9 cellular contexts compared by ENCODE assay signal in the genomic region with DNA sequence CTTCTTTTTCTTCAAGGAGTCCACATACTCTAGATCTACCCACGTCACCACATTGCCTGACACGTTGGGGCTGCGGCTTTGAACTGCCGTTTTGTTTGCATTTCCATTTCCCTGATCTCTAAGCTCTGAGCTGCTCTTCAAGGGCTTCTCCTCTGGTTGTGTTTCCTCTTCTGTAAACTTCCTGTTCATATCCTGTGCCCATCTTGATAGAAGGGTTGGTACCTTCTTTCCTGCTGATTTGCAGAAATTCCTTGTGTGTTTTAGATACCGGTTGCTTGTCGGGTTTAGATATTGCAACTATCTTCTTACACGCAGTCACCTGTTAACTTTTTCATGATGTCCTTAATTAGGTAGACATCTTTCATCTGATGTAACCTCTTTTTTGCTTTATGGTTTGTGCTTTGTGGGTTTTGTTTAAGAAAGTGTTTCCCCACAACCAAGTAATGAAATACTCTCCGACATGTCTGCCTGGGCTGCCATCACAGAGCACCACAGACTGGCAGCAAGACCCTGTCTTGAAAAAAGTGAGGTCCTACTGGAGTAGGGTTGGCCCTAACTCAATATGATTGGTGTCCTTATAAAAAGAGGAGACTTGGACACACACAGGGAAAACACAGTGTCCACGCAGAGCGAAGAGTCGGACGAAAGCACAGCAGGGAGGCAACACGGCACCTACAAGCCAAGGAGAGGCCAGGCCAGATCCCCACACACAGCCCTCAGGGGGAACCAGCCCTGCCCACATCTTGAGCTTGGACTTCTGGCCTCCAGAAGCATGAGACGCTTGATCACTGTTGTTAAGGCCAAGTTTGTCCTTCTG.
A peak's percentile ranks its signal among the peaks of the same experiment; 100 is the strongest.
DNase-seq lines count a peak whose midpoint lies in the region; ATAC-seq and TF ChIP-seq lines count a peak whose summit lies in the region.
"Had no signal": no experiment of that assay in that cellular context is flagged by ENCODE, and none has a peak within 500 bp of the region (broad histone marks: within the 10 kb centered on the region; RNA-seq: fewer than 3 reads in every experiment).

No MANE protein-coding gene starts in this region.

- peak overlapping the region; percentile 58 for H2AFZ ChIP-seq in DND-41 (ENCODE audit: low read depth, low read length)

- peaks cover 16% of the 10 kb centered on the region for H3K36me3 Mint-ChIP-seq in activated naive CD8-positive, alpha-beta T cell
- peaks cover 20% of the 10 kb centered on the region for H3K36me3 Mint-ChIP-seq in neural crest cell (ENCODE audit: low read depth)

- H3K27me3 Mint-ChIP-seq in activated naive CD8-positive, alpha-beta T cell, result no peaks in the 10 kb centered on the region
- no peaks in the 10 kb centered on the region for H3K27me3 Mint-ChIP-seq in neural crest cell (ENCODE audit: low read depth)

- peak overlapping the region in 1 of 2 experiments; percentile 64; a peak in 2 of 4 replicates for H3K4me3 ChIP-seq in DND-41 (ENCODE audit: low read depth in 1 of 2, low read length in 2 of 2)
- no peak overlapping the region for H3K4me3 ChIP-seq in tibial artery
- H3K4me3 ChIP-seq: heart left ventricle had no signal

- peak overlapping the region; percentile 96 for H3K27ac ChIP-seq in DND-41 (ENCODE audit: low read length)
- H3K27ac ChIP-seq in tibial artery, result no peak overlapping the region

- H3K4me2 ChIP-seq in DND-41 (ENCODE audit: insufficient read depth, low read length), result peak overlapping the region; percentile 69

- H3K79me2 ChIP-seq in DND-41 (ENCODE audit: insufficient read depth, low read length), result peaks cover 38% of the 10 kb centered on the region

- peak overlapping the region; percentile 92 for H3K4me3 Mint-ChIP-seq in activated naive CD8-positive, alpha-beta T cell
- no peak overlapping the region for H3K4me3 Mint-ChIP-seq in neural crest cell

- H3K27ac Mint-ChIP-seq in activated naive CD8-positive, alpha-beta T cell, result peak overlapping the region; percentile 99
- H3K27ac Mint-ChIP-seq in neural crest cell (ENCODE audit: unreplicated experiment), result peak overlapping the region; percentile 6

- H3K9me3 Mint-ChIP-seq in activated naive CD8-positive, alpha-beta T cell (ENCODE audit: low read depth), result peaks cover 9% of the 10 kb centered on the region
- peaks cover 11% of the 10 kb centered on the region for H3K9me3 Mint-ChIP-seq in neural crest cell

- peak; percentile 90 for DNase-seq in DND-41
- peak in 4 of 5 experiments; percentile 32 to 96 (median 70) for DNase-seq in T-helper 2 cell
- DNase-seq in neural crest cell (ENCODE audit: low read depth, low spot score), result no peak
- DNase-seq in tibial artery, result no peak
- no peak for DNase-seq in GM19238 (ENCODE audit: insufficient read length, low spot score)

- no peaks in the 10 kb centered on the region for H4K20me1 ChIP-seq in DND-41 (ENCODE audit: insufficient read depth, low read length)

- H3K9ac ChIP-seq in DND-41 (ENCODE audit: low read depth, low read length), result peak overlapping the region; percentile 67

- H3K36me3 ChIP-seq in DND-41 (ENCODE audit: insufficient read depth, low read length) (peaks cover 28% of the 10 kb centered on the region), tibial artery (no peaks in the 10 kb centered on the region)

- peaks cover 32% of the 10 kb centered on the region for H3K9me3 ChIP-seq in DND-41 (ENCODE audit: insufficient read depth, low read length, severe bottlenecking)
- peaks cover 3 to 17% (median 11%) of the 10 kb centered on the region in 3 donors for H3K9me3 ChIP-seq in tibial artery

- peak; percentile 75 for ATAC-seq in DND-41 (ENCODE audit: insufficient read depth, low read depth)
- no peak for ATAC-seq in HG03521 (IDR thresholded peaks at IDR 0.05; ENCODE audit: unreplicated experiment)
- no peak for ATAC-seq in GM18909 (IDR thresholded peaks at IDR 0.05; ENCODE audit: poor library complexity, unreplicated experiment)

- intact Hi-C loops in tibial artery (cut with DNase I; ENCODE audit: low total_unique reads), result no loop called here

- TF ChIP-seq CTCF in DND-41 (IDR thresholded peaks at IDR 0.05; ENCODE audit: borderline replicate concordance, extremely low read depth, low read length, poor library complexity, severe bottlenecking) (no peak), neural crest cell (conservative IDR thresholded peaks at IDR 0.05) (no peak), tibial artery (IDR thresholded peaks at IDR 0.05) (no peak)

- H3K27me3 ChIP-seq in DND-41 (ENCODE audit: insufficient read depth, low read length, poor library complexity), result no peaks in the 10 kb centered on the region
- H3K27me3 ChIP-seq in tibial artery, result no peaks in the 10 kb centered on the region
- H3K27me3 ChIP-seq: heart left ventricle had no signal

- H3K4me1 Mint-ChIP-seq in activated naive CD8-positive, alpha-beta T cell (ENCODE audit: low read depth), result peaks cover 63% of the 10 kb centered on the region
- H3K4me1 Mint-ChIP-seq in neural crest cell, result peaks cover 6% of the 10 kb centered on the region

- H3K4me1 ChIP-seq in DND-41 (ENCODE audit: insufficient read depth, low read length) (peaks cover 62% of the 10 kb centered on the region), tibial artery (no peaks in the 10 kb centered on the region)

Comparison
In these comparisons a context has a peak if more than half of its experiments do, and no peak if none do; other contexts are left out.
1. DNase-seq: peak in DND-41 (single experiment) and T-helper 2 cell (4 of 5); none in neural crest cell (single experiment), tibial artery (0 of 2) and GM19238 (single experiment).